17 cellular contexts compared by ENCODE assay signal in the genomic region with DNA sequence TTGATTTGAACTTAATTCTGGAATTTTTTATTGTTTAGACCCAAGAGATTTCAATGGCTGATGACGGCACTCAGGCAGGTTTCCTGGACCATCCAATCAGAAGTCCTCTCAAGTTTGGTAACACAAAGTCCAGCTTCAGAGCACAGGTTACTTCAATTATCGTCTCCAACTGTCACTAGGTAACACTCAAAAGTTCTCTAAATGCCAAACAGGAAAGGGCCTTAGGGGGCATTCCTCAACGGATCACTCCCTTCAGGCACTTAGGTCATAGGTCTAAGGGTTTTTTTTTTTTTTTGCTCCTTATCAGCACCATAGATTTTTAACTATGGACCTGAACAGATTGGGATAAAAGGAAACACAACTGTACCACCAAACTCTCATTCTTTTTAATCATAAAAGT.
DNase-seq lines count a peak whose midpoint lies in the region; TF ChIP-seq lines count a peak whose summit lies in the region.
"Had no signal": no experiment of that assay in that cellular context is flagged by ENCODE, and none has a peak within 500 bp of the region (broad histone marks: within the 10 kb centered on the region; RNA-seq: fewer than 3 reads in every experiment).

No MANE protein-coding gene starts in this region.

- H3K4me2 ChIP-seq in neural cell (ENCODE audit: low read length), result no peak overlapping the region

- no peaks in the 10 kb centered on the region for H3K9me2 ChIP-seq in neural cell (ENCODE audit: insufficient read depth, low read length)

- H3K79me2 ChIP-seq in neural cell (replicated peaks; ENCODE audit: insufficient read depth, low read length), result peaks cover 90% of the 10 kb centered on the region

- H3K27me3 ChIP-seq in cardiac muscle cell (no peaks in the 10 kb centered on the region), neural cell (ENCODE audit: insufficient read depth, low read depth, low read length) (no peaks in the 10 kb centered on the region), brain microvascular endothelial cell (replicated peaks) (no peaks in the 10 kb centered on the region)
- H3K27me3 ChIP-seq: left lung, spleen, tibial artery had no signal

- no peak for TF ChIP-seq EP300 in neural cell (conservative IDR thresholded peaks at IDR 0.05; ENCODE audit: poor library complexity, severe bottlenecking)

- H3F3A ChIP-seq in neural cell (ENCODE audit: insufficient read depth, low read length, poor library complexity, severe bottlenecking), result peaks cover 3% of the 10 kb centered on the region

- H3K4me3 ChIP-seq in SK-N-MC, result peak overlapping the region; percentile 65
- no peak overlapping the region for H3K4me3 ChIP-seq in cardiac muscle cell
- peak overlapping the region; percentile 31 for H3K4me3 ChIP-seq in neural cell (ENCODE audit: low read length)
- no peak overlapping the region for H3K4me3 ChIP-seq in brain microvascular endothelial cell (ENCODE audit: low read depth, low read length)
- H3K4me3 ChIP-seq: left lung, spleen had no signal

- peak overlapping the region; percentile 45 for H3K9ac ChIP-seq in SK-N-MC (ENCODE audit: insufficient read length)
- no peak overlapping the region for H3K9ac ChIP-seq in neural cell (ENCODE audit: low read length)

- H3K9me3 ChIP-seq in SK-N-MC (ENCODE audit: low read depth, low read length) (no peaks in the 10 kb centered on the region), cardiac muscle cell (ENCODE audit: low read depth) (no peaks in the 10 kb centered on the region), neural cell (ENCODE audit: low read length) (no peaks in the 10 kb centered on the region)
- H3K9me3 ChIP-seq: left lung, spleen, tibial artery had no signal

- H3K36me3 ChIP-seq in SK-N-MC (ENCODE audit: insufficient read depth, low read length) (0 out of 2 replicates have a peak, but pooled peaks cover 2% of the 10 kb centered on the region), cardiac muscle cell (peaks cover 39% of the 10 kb centered on the region), neural cell (ENCODE audit: insufficient read depth, low read length) (peaks cover 7% of the 10 kb centered on the region), brain microvascular endothelial cell (replicated peaks) (no peaks in the 10 kb centered on the region)
- H3K36me3 ChIP-seq: left lung, spleen, tibial artery had no signal

- in situ Hi-C loops in Caki2 (cut with HindIII; ENCODE audit: low pct_unique_long_range_greater_than_20kb, low sequenced_read_pairs), result no loop called here
- in situ Hi-C loops in brain microvascular endothelial cell (cut with HindIII; ENCODE audit: low pct_ligation_motif_present, low sequenced_read_pairs), result no loop called here

- DNase-seq in Caki2 (ENCODE audit: low read depth) (peak; percentile 11), SK-N-MC (ENCODE audit: low read depth, low spot score) (no peak), cardiac muscle cell (ENCODE audit: low read depth in 1 of 2, low spot score in 1 of 2) (no peak), brain microvascular endothelial cell (no peak), HT-29 (ENCODE audit: low spot score) (no peak), NOMO-1 (lab: John Stamatoyannopoulos, UW; ENCODE audit: unreplicated experiment in 2 of 2) (no peak), pons (ENCODE audit: low spot score) (no peak)
- DNase-seq: activated CD4-positive, alpha-beta memory T cell treated with anti-CD3 and anti-CD28 coated beads for 36 hours; activated T-cell treated with anti-CD3 and anti-CD28 coated beads, Interleukin-2, amount 50 U/mL, for 4 hours; CD4-positive, alpha-beta T cell; DND-41; left lung; NCI-H774; spleen; T-helper 1 cell; tibial artery had no signal

- peaks cover 53% of the 10 kb centered on the region for H3K4me1 ChIP-seq in cardiac muscle cell (ENCODE audit: low read depth)

- H4K20me1 ChIP-seq in neural cell (ENCODE audit: insufficient read depth), result peaks cover 77% of the 10 kb centered on the region

- TF ChIP-seq RAD21 in neural cell (conservative IDR thresholded peaks at IDR 0.05), result no peak

- H3K27ac ChIP-seq in SK-N-MC, result peak overlapping the region; percentile 87; the same call in 1 of the 2 replicates
- peak overlapping the region; percentile 76 for H3K27ac ChIP-seq in cardiac muscle cell
- no peak overlapping the region for H3K27ac ChIP-seq in neural cell (ENCODE audit: low read length)
- H3K27ac ChIP-seq in brain microvascular endothelial cell, result no peak overlapping the region
- H3K27ac ChIP-seq: left lung, spleen had no signal

- TF ChIP-seq CTCF in cardiac muscle cell (IDR thresholded peaks at IDR 0.05; ENCODE audit: low read depth, low read length) (no peak), neural cell (IDR thresholded peaks at IDR 0.05; ENCODE audit: poor library complexity, severe bottlenecking) (no peak), brain microvascular endothelial cell (IDR thresholded peaks at IDR 0.05; ENCODE audit: low read depth, low read length, missing control alignments) (no peak)

- H2AFZ ChIP-seq in neural cell (ENCODE audit: low read depth, low read length), result no peak overlapping the region

TF ChIP-seq in neural cell, 6 proteins besides CTCF, POLR2A, EP300 and RAD21:
- TF ChIP-seq SMC3 (conservative IDR thresholded peaks at IDR 0.05; ENCODE audit: poor library complexity) (no peak), TAF1 (IDR thresholded peaks at IDR 0.05; ENCODE audit: low read depth) (no peak), EZH2 (IDR thresholded peaks at IDR 0.05; ENCODE audit: borderline replicate concordance, insufficient read depth, low read length, poor library complexity, severe bottlenecking) (no peak), MXI1 (conservative IDR thresholded peaks at IDR 0.05; ENCODE audit: poor library complexity, severe bottlenecking) (no peak), POLR2AphosphoS5 (IDR thresholded peaks at IDR 0.05) (no peak)
- TF ChIP-seq, protein P1, sequence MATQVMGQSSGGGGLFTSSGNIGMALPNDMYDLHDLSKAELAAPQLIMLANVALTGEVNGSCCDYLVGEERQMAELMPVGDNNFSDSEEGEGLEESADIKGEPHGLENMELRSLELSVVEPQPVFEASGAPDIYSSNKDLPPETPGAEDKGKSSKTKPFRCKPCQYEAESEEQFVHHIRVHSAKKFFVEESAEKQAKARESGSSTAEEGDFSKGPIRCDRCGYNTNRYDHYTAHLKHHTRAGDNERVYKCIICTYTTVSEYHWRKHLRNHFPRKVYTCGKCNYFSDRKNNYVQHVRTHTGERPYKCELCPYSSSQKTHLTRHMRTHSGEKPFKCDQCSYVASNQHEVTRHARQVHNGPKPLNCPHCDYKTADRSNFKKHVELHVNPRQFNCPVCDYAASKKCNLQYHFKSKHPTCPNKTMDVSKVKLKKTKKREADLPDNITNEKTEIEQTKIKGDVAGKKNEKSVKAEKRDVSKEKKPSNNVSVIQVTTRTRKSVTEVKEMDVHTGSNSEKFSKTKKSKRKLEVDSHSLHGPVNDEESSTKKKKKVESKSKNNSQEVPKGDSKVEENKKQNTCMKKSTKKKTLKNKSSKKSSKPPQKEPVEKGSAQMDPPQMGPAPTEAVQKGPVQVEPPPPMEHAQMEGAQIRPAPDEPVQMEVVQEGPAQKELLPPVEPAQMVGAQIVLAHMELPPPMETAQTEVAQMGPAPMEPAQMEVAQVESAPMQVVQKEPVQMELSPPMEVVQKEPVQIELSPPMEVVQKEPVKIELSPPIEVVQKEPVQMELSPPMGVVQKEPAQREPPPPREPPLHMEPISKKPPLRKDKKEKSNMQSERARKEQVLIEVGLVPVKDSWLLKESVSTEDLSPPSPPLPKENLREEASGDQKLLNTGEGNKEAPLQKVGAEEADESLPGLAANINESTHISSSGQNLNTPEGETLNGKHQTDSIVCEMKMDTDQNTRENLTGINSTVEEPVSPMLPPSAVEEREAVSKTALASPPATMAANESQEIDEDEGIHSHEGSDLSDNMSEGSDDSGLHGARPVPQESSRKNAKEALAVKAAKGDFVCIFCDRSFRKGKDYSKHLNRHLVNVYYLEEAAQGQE (IDR thresholded peaks at IDR 0.05; ENCODE audit: borderline replicate concordance), result no peak

Comparison
In these comparisons a context has a peak if more than half of its experiments do, and no peak if none do; other contexts are left out.
1. H3K27ac ChIP-seq: peak in SK-N-MC (single experiment) and cardiac muscle cell (single experiment); none in neural cell (single experiment) and brain microvascular endothelial cell (single experiment).
2. H3K4me3 ChIP-seq: peak in SK-N-MC (single experiment) and neural cell (single experiment); none in cardiac muscle cell (single experiment) and brain microvascular endothelial cell (single experiment).